ENCODE assay signal across 25 cellular contexts in the genomic region with DNA sequence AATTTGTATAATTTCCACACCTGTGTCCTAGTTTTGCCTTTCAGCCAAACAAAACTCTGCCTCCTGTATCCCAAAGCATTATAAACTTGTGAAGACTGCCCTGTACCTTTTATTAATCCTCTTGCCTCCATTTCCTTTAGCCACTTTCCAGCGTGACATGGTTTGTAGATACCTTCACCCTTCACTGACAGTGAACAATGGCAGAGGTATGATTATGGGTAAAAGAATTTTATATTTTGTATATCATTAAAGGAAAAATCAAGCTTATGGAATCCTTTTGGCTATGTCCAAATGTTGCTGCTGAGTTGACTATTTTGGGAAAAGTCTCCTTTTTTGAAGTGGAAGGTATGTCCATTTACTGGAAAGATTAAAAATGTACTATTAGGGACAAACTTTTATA.
DNase-seq lines count a peak whose midpoint lies in the region; ATAC-seq, FAIRE-seq and TF ChIP-seq lines count a peak whose summit lies in the region.
"Had no signal": no experiment of that assay in that cellular context is flagged by ENCODE, and none has a peak within 500 bp of the region (broad histone marks: within the 10 kb centered on the region; RNA-seq: fewer than 3 reads in every experiment).

No MANE protein-coding gene starts in this region.

- H3K9ac ChIP-seq in HepG2 (ENCODE audit: insufficient read depth, low read depth, low read length): no peak overlapping the region
- H3K9ac ChIP-seq: BLaER1 had no signal

- POLR2A ChIA-PET in HepG2 (lab: Yijun Ruan, JAX): no interaction called here

- 89% methylated on average over 1 of the region's 1 CpG for WGBS in HepG2 (ENCODE audit: low lambda C conversion rate)
- 75% methylated on average over 1 of the region's 1 CpG for WGBS in right lobe of liver (ENCODE audit: insufficient coverage, low coverage, low lambda C conversion rate, missing lambda C conversion rate)

- CTCF ChIA-PET in HepG2 (lab: Yijun Ruan, JAX; ENCODE audit: low intra/inter-chr PET ratio, low total read pairs): no interaction called here

- H3K4me1 ChIP-seq in HepG2 (ENCODE audit: insufficient read depth, low read length) (peaks cover 14% of the 10 kb centered on the region), right lobe of liver (no peaks in the 10 kb centered on the region)
- H3K4me1 ChIP-seq: A549, BLaER1 had no signal

- H4K20me1 ChIP-seq in HepG2 (ENCODE audit: insufficient read depth, low read length): no peaks in the 10 kb centered on the region
- H4K20me1 ChIP-seq: BLaER1 had no signal

- in situ Hi-C loops in HepG2 (cut with HindIII; ENCODE audit: extremely low pct_ligation_motif_present, low pct_unique_long_range_greater_than_20kb): no loop called here

- ATAC-seq in HepG2 (no peak), right lobe of liver (no peak), HG03565 (IDR thresholded peaks at IDR 0.05; ENCODE audit: unreplicated experiment) (no peak)
- ATAC-seq: A549, GM12878 had no signal

- FAIRE-seq in HepG2 (lab: Jason Lieb, UNC): no peak
- FAIRE-seq: A549, GM12878, GM12892, GM18507 had no signal

- TF ChIP-seq CTCF in HepG2 (CRISPR knock-in tag; IDR thresholded peaks at IDR 0.05): no peak
- no peak for TF ChIP-seq CTCF in right lobe of liver (IDR thresholded peaks at IDR 0.05)
- no peak for TF ChIP-seq CTCF in epithelial cell of esophagus (IDR thresholded peaks at IDR 0.05; ENCODE audit: insufficient read depth, low read depth, low read length, missing control alignments)

- TF ChIP-seq RAD21 in HepG2 (CRISPR knock-in tag; IDR thresholded peaks at IDR 0.05): no peak

- DNase-seq in HepG2 (ENCODE audit: low spot score) (no peak), right lobe of liver (no peak), epithelial cell of esophagus (ENCODE audit: low read depth) (peak; percentile 13), renal cortical epithelial cell (ENCODE audit: low read depth) (peak; percentile 34), NCI-H748 (lab: John Stamatoyannopoulos, UW; ENCODE audit: unreplicated experiment) (no peak)
- DNase-seq: AML-193; C1 segment of cervical spinal cord; CD4-positive, alpha-beta memory T cell; CD4-positive, CD25-positive, alpha-beta regulatory T cell; CD8-positive, alpha-beta memory T cell; COR-L47; DMS 273 treated with DMSO at 0.1 percent for 48 hours; DMS153; DMS53; DMS79; DND-41; EL; GDM1 had no signal

- H3K36me3 ChIP-seq in HepG2 (replicated peaks in 1 of 2; ENCODE audit: control insufficient read depth in 1 of 2, insufficient read depth in 2 of 2, low read length in 2 of 2) (no peaks in the 10 kb centered on the region), right lobe of liver (no peaks in the 10 kb centered on the region)
- H3K36me3 ChIP-seq: BLaER1 had no signal

- H3K27me3 ChIP-seq in HepG2 (ENCODE audit: control insufficient read depth in 1 of 2, insufficient read depth in 2 of 2, low read length in 2 of 2): no peaks in the 10 kb centered on the region
- no peaks in the 10 kb centered on the region for H3K27me3 ChIP-seq in right lobe of liver
- H3K27me3 ChIP-seq: BLaER1 had no signal

- no peak overlapping the region for H3K27ac ChIP-seq in HepG2 (ENCODE audit: extremely low read length, insufficient read depth, low read length)
- H3K27ac ChIP-seq in right lobe of liver: no peak overlapping the region
- H3K27ac ChIP-seq: 22Rv1, A549, BLaER1 had no signal

- H3K4me2 ChIP-seq in HepG2 (ENCODE audit: low read depth, low read length): no peak overlapping the region
- H3K4me2 ChIP-seq: A549, BLaER1 had no signal

- no peaks in the 10 kb centered on the region for H3K79me2 ChIP-seq in HepG2 (ENCODE audit: insufficient read depth, low read length)

- no peak for TF ChIP-seq EP300 in HepG2 (IDR thresholded peaks at IDR 0.05; ENCODE audit: low read depth in 2 of 2, low read length in 2 of 2)
- TF ChIP-seq EP300 in HepG2 (CRISPR knock-in tag; IDR thresholded peaks at IDR 0.05; ENCODE audit: borderline replicate concordance): no peak

- no peak for TF ChIP-seq POLR2A in HepG2 (IDR thresholded peaks at IDR 0.05; ENCODE audit: insufficient read depth in 1 of 2, low read depth in 2 of 2, low read length in 2 of 2)
- TF ChIP-seq POLR2A in right lobe of liver (IDR thresholded peaks at IDR 0.05): no peak

- intact Hi-C loops in HepG2 (cut with micrococcal nuclease; ENCODE audit: unreplicated experiment): no loop called here
- intact Hi-C loops in right lobe of liver (cut with DNase I): no loop called here

- H2AFZ ChIP-seq in HepG2 (ENCODE audit: low read length): no peak overlapping the region

- BruUV-seq in HepG2 (replicated peaks; lab: Mats Ljungman, UMichigan): no TSS peak

- H3K4me3 ChIP-seq in HepG2 (replicated peaks in 1 of 3; ENCODE audit: insufficient read depth in 1 of 3, low read depth in 2 of 3, low read length in 3 of 3): no peak overlapping the region
- H3K4me3 ChIP-seq in right lobe of liver: no peak overlapping the region
- H3K4me3 ChIP-seq in epithelial cell of esophagus (ENCODE audit: low read length): no peak overlapping the region
- H3K4me3 ChIP-seq: A549, BLaER1, GM12878 had no signal

- H3K9me3 ChIP-seq in HepG2 (ENCODE audit: low read length) (no peaks in the 10 kb centered on the region), right lobe of liver (no peaks in the 10 kb centered on the region)
- H3K9me3 ChIP-seq: A549, BLaER1 had no signal

TF ChIP-seq in HepG2, 621 proteins besides CTCF, POLR2A, EP300 and RAD21:
- TF ChIP-seq MAFF (IDR thresholded peaks at IDR 0.05; ENCODE audit: low read depth, low read length) (0 out of 2 replicates have a peak, but pooled peaks have one; percentile 23), FOXO1 (CRISPR knock-in tag; IDR thresholded peaks at IDR 0.05) (no peak), ZNF160 (CRISPR knock-in tag; IDR thresholded peaks at IDR 0.05) (no peak)
TF ChIP-seq in HepG2: peak in this region for 1.

Comparison
In these comparisons a context has a peak if more than half of its experiments do, and no peak if none do; other contexts are left out.
1. DNase-seq: peak in epithelial cell of esophagus (single experiment) and renal cortical epithelial cell (single experiment); none in HepG2 (single experiment), right lobe of liver (0 of 3) and NCI-H748 (single experiment).